In genomic region chr1:18256318-18257235, GRCh38 we compare ENCODE assay signal across 8 cellular contexts.
DNase-seq lines count a peak whose midpoint lies in the region; ATAC-seq and TF ChIP-seq lines count a peak whose summit lies in the region.

No MANE protein-coding gene starts in this region.

- ATAC-seq in GM18907 (IDR thresholded peaks at IDR 0.05; ENCODE audit: unreplicated experiment), result no peak
- no peak for ATAC-seq in HG02642 (IDR thresholded peaks at IDR 0.05; ENCODE audit: poor library complexity, unreplicated experiment)

- peak; percentile 48 to 92 for DNase-seq in cardiac muscle cell (ENCODE audit: low read depth in 1 of 2, low spot score in 1 of 2)
- no peak for DNase-seq in right atrium auricular region (ENCODE audit: low spot score)
- DNase-seq in RPMI7951 (ENCODE audit: low read depth), result peak; percentile 40
- DNase-seq in fibroblast of mammary gland (ENCODE audit: low read depth), result peak; percentile 7
- peak; percentile 20 for DNase-seq in stimulated activated CD4-positive, alpha-beta T cell treated with anti-CD3 and anti-CD28 coated beads, Interleukin-15, amount 100 ng/mL, for 24 hours
- DNase-seq in NCI-H146 treated with DMSO at 0.1 percent for 48 hours (lab: John Stamatoyannopoulos, UW; ENCODE audit: unreplicated experiment), result no peak

- H3K4me3 ChIP-seq in cardiac muscle cell (no peak overlapping the region), right atrium auricular region (no peak overlapping the region), fibroblast of mammary gland (ENCODE audit: control insufficient read depth, low read depth, low read length) (no peak overlapping the region)

- no peaks in the 10 kb centered on the region for H3K9me3 ChIP-seq in cardiac muscle cell (ENCODE audit: low read depth)
- H3K9me3 ChIP-seq in right atrium auricular region, result peaks cover 0 to 2% of the 10 kb centered on the region in 2 donors

- H3K27me3 ChIP-seq in cardiac muscle cell (peaks cover 8% of the 10 kb centered on the region), right atrium auricular region (no peaks in the 10 kb centered on the region)

- H3K27ac ChIP-seq in cardiac muscle cell (no peak overlapping the region), right atrium auricular region (no peak overlapping the region)

- no peaks in the 10 kb centered on the region for H3K4me1 ChIP-seq in cardiac muscle cell (ENCODE audit: low read depth)
- H3K4me1 ChIP-seq in right atrium auricular region, result no peaks in the 10 kb centered on the region

- TF ChIP-seq CTCF in cardiac muscle cell (IDR thresholded peaks at IDR 0.05; ENCODE audit: low read depth, low read length), result no peak
- no peak for TF ChIP-seq CTCF in right atrium auricular region (IDR thresholded peaks at IDR 0.05)
- no peak for TF ChIP-seq CTCF in fibroblast of mammary gland (conservative IDR thresholded peaks at IDR 0.05; ENCODE audit: control insufficient read depth, insufficient read depth, low read depth, low read length)

- H3K36me3 ChIP-seq in cardiac muscle cell (no peaks in the 10 kb centered on the region), right atrium auricular region (no peaks in the 10 kb centered on the region)

Comparison
In these comparisons a context has a peak if more than half of its experiments do, and no peak if none do; other contexts are left out.
1. DNase-seq: peak in cardiac muscle cell (2 of 2), RPMI7951 (single experiment), fibroblast of mammary gland (single experiment) and stimulated activated CD4-positive, alpha-beta T cell treated with anti-CD3 and anti-CD28 coated beads, Interleukin-15, amount 100 ng/mL, for 24 hours (single experiment); none in right atrium auricular region (single experiment) and NCI-H146 treated with DMSO at 0.1 percent for 48 hours (single experiment).